ENCODE assay signal across 8 cellular contexts in the genomic region with DNA sequence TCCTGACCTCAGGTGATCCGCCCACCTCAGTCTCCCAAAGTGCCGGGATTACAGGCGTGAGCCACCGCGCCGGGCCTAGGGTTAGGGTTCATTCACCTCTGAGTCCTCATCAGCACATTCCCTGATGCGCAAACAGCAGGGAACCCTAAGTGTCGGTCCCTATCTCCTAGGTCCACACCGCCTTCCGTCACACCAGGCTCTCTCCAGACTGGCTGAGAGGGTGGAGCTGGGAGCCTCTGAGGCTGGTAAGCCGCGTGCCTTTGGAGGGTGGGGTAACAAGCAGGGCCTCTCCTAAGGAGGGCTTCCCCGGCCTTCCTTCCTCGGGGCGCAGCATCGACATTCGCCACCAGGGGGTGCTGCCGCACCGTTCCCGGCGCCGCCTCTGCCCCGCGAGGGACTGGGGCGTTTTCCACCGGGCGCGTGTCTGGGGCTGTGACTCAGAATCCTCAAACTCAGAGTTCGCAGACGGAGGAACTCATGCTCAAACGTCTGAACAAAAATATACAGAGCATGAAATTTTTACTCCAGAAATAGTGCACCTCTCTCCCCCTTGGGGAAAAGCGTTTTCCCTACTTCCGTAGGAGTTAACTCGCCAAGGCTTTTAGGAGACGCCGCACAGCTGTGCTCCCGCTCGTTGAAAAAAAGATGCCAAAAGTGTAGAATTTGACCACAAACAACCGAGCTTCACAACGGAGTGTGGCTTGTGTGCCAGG.
DNase-seq lines count a peak whose midpoint lies in the region; ATAC-seq and TF ChIP-seq lines count a peak whose summit lies in the region.

No MANE protein-coding gene starts in this region.

- no peaks in the 10 kb centered on the region for H3K27me3 ChIP-seq in left lung

- no peaks in the 10 kb centered on the region for H3K36me3 ChIP-seq in left lung

- H3K9me3 Mint-ChIP-seq in activated CD4-positive, alpha-beta T cell treated with anti-CD3 and anti-CD28 coated beads, Interleukin-2, amount 10 ng/mL, durations not matched to agents 7 days and 5 days = no peaks in the 10 kb centered on the region
- no peaks in the 10 kb centered on the region for H3K9me3 Mint-ChIP-seq in dendritic cell treated with granulocyte-macrophage colony-stimulating factor and Interleukin-4, amounts not matched to agents 40 ng/mL and 50 ng/mL, for 4 days

- peak overlapping the region in 1 of 2 donors; percentile 2 for H3K4me3 ChIP-seq in left lung

- CTCF ChIA-PET in activated CD4-positive, alpha-beta T cell treated with anti-CD3 and anti-CD28 coated beads, Interleukin-2, amount 10 ng/mL, durations not matched to agents 7 days and 5 days (lab: Charles Lee) = interaction anchor here (0.6 to 2.0 kb wide), 5 partner anchors 9 to 140 kb away, joined by 3 to 6 read pairs (median 4); a partner anchor contains a TSS

- POLR2A ChIA-PET in activated CD4-positive, alpha-beta T cell treated with anti-CD3 and anti-CD28 coated beads, Interleukin-2, amount 10 ng/mL, durations not matched to agents 7 days and 5 days (lab: Charles Lee) = no interaction called here

- peaks cover 5 to 16% of the 10 kb centered on the region in 2 donors for H3K4me1 ChIP-seq in left lung

- peak; percentile 98 to 99 for TF ChIP-seq CTCF in left lung (IDR thresholded peaks at IDR 0.05)

- no peak overlapping the region for H3K27ac Mint-ChIP-seq in activated CD4-positive, alpha-beta T cell treated with anti-CD3 and anti-CD28 coated beads, Interleukin-2, amount 10 ng/mL, durations not matched to agents 7 days and 5 days
- peak overlapping the region; percentile 15 for H3K27ac Mint-ChIP-seq in dendritic cell treated with granulocyte-macrophage colony-stimulating factor and Interleukin-4, amounts not matched to agents 40 ng/mL and 50 ng/mL, for 4 days

- H3K4me3 Mint-ChIP-seq in activated CD4-positive, alpha-beta T cell treated with anti-CD3 and anti-CD28 coated beads, Interleukin-2, amount 10 ng/mL, durations not matched to agents 7 days and 5 days = no peak overlapping the region
- H3K4me3 Mint-ChIP-seq in dendritic cell treated with granulocyte-macrophage colony-stimulating factor and Interleukin-4, amounts not matched to agents 40 ng/mL and 50 ng/mL, for 4 days = no peak overlapping the region

- peak overlapping the region in 1 of 2 donors; percentile 20 for H3K27ac ChIP-seq in left lung

- peaks cover 14% of the 10 kb centered on the region for H3K27me3 Mint-ChIP-seq in activated CD4-positive, alpha-beta T cell treated with anti-CD3 and anti-CD28 coated beads, Interleukin-2, amount 10 ng/mL, durations not matched to agents 7 days and 5 days
- peaks cover 32% of the 10 kb centered on the region for H3K27me3 Mint-ChIP-seq in dendritic cell treated with granulocyte-macrophage colony-stimulating factor and Interleukin-4, amounts not matched to agents 40 ng/mL and 50 ng/mL, for 4 days

- no peaks in the 10 kb centered on the region for H3K9me3 ChIP-seq in left lung

- intact Hi-C loops in dendritic cell treated with granulocyte-macrophage colony-stimulating factor and Interleukin-4, amounts not matched to agents 40 ng/mL and 50 ng/mL, for 4 days (cut with micrococcal nuclease) = loop anchor here (2.0 to 5.0 kb wide), 4 partner anchors 65 to 280 kb away; a partner anchor contains a TSS
- intact Hi-C loops in left lung (cut with DNase I) = loop anchor here in 1 of 2 donors (10.0 kb wide), 1 partner anchor 232 kb away; no protein-coding TSS in a partner anchor

- DNase-seq in 8988T (peak; percentile 89), NCI-H510A (lab: John Stamatoyannopoulos, UW) (peak; percentile 32), left lung (peak; percentile 86 to 98)
- DNase-seq in activated CD4-positive, alpha-beta T cell treated with anti-CD3 and anti-CD28 coated beads, Interleukin-2, amount 10 ng/mL, durations not matched to agents 7 days and 5 days = peak; percentile 74
- peak; percentile 74 for DNase-seq in stimulated activated CD4-positive, alpha-beta T cell treated with anti-CD3 and anti-CD28 coated beads, Interleukin-2, amount 100 ng/mL, for 4 hours (ENCODE audit: low read depth)

- no peaks in the 10 kb centered on the region for H3K36me3 Mint-ChIP-seq in activated CD4-positive, alpha-beta T cell treated with anti-CD3 and anti-CD28 coated beads, Interleukin-2, amount 10 ng/mL, durations not matched to agents 7 days and 5 days (ENCODE audit: low read depth)
- no peaks in the 10 kb centered on the region for H3K36me3 Mint-ChIP-seq in dendritic cell treated with granulocyte-macrophage colony-stimulating factor and Interleukin-4, amounts not matched to agents 40 ng/mL and 50 ng/mL, for 4 days (ENCODE audit: low read depth)

- ATAC-seq in GM18498 (IDR thresholded peaks at IDR 0.05; ENCODE audit: unreplicated experiment) (peak; percentile 94), HG02981 (IDR thresholded peaks at IDR 0.05; ENCODE audit: unreplicated experiment) (peak; percentile 85), left lung (peak; percentile 96)

- H3K4me1 Mint-ChIP-seq in activated CD4-positive, alpha-beta T cell treated with anti-CD3 and anti-CD28 coated beads, Interleukin-2, amount 10 ng/mL, durations not matched to agents 7 days and 5 days = peaks cover 7% of the 10 kb centered on the region
- H3K4me1 Mint-ChIP-seq in dendritic cell treated with granulocyte-macrophage colony-stimulating factor and Interleukin-4, amounts not matched to agents 40 ng/mL and 50 ng/mL, for 4 days (ENCODE audit: low read depth) = peaks cover 50% of the 10 kb centered on the region

Comparison
In these comparisons a context has a peak if more than half of its experiments do, and no peak if none do; other contexts are left out.
1. DNase-seq: peak in every context shown above with its lines; median percentile 92 in left lung; 89 in 8988T; 74 in activated CD4-positive, alpha-beta T cell treated with anti-CD3 and anti-CD28 coated beads, Interleukin-2, amount 10 ng/mL, durations not matched to agents 7 days and 5 days; 74 in stimulated activated CD4-positive, alpha-beta T cell treated with anti-CD3 and anti-CD28 coated beads, Interleukin-2, amount 100 ng/mL, for 4 hours; 32 in NCI-H510A.